Comparison of ENCODE assay signal across 1 cellular context in the genomic region with DNA sequence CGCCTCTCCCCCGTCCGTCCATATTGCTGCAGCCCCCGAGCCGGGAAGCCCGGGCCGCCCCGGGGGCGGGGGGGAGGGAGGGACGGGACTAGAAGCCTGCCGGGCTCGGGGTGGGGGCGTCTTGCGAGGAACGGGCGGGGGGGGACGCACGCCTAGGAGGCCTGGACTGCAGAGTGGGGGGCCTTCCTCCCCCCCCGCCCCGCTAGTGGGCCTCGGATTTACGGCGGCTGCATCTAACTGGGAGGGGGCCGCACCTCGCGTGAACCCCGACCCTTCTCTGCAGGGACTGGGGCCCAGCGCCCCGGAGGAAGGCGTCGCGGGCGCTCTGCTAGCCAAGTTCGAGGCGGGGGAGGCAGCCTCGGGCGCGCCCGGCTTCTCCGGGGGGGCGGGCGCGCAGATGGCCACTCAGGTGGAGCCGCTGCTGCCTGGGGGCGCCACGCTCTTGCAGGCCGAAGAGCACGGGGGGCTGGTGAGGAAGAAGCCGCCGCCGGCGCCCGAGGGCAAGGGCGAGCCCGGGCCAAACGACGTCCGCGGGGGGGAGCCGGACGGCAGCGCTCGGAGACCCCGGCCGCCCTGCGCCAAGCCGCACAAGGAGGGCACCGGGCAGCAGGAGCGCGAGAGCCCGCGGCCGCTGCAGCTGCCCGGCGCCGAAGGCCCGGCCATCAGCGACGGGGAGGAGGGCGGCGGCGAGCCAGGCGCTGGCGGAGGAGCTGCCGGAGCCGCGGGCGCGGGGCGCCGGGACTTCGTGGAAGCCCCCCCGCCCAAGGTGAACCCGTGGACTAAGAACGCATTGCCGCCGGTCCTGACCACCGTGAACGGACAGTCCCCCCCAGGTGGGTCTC.
TF ChIP-seq lines count a peak whose summit lies in the region.

A gene (plus strand): TSS at position 17 of the 842 bp plus-strand sequence. CDS start 381 bp downstream, at position 398.

TF ChIP-seq in IMR-90, 13 proteins besides CTCF, POLR2A, EP300 and RAD21:
- TF ChIP-seq MAFK (IDR thresholded peaks at IDR 0.05; ENCODE audit: low read depth, low read length) (no peak), MXI1 (IDR thresholded peaks at IDR 0.05; ENCODE audit: borderline replicate concordance, low read depth, low read length) (peak; percentile 29; the same call in 1 of the 2 replicates)
